ENCODE assay signal across 8 cellular contexts in the genomic region with DNA sequence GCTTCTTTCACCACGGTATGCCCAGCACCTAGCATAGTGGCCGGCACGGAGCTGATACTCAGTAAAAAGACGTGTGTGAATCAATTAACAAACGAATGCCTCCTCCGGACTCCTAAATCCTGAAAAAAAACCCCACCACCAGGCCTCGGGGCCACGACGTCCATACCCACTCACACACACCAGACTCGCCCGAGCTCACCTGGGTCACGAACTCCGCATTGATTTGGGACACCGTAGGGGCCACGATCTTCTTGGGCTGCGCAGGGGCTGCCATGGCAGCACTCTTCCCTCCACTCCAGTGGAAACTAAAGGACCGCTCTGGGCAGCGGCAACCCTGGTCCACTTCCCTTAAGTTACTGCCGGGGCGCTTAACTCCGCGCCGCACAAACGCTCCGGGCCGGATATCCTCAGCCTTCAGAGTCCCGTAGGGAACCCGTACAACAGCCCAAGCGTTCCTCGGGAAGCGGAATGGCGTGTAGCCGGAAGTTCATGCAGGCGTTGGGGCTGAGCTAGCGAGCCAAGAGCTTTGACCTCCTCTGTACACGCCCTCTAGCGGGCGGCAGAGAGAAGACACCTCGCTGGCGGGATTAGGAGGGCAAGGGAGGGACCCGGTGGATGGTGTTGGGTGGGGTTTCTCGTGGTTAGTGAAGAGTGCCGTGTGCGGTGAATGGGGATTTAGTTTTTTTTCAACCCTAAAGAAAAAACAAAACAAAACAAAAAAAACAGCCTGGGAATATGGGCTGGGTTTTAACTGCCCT. TPM values are rescaled to one million over a fixed set of nuclear protein-coding genes. Genes with fewer than 3 reads are reported as not detected.
DNase-seq lines count a peak whose midpoint lies in the region; ATAC-seq and TF ChIP-seq lines count a peak whose summit lies in the region.

A gene (minus strand): TSS at position 403 of the 758 bp plus-strand sequence. CDS start 129 bp downstream, at position 274.

- peak; percentile 85 for TF ChIP-seq CTCF in AG10803 (conservative IDR thresholded peaks at IDR 0.05; ENCODE audit: low read length)
- TF ChIP-seq CTCF in activated B cell treated with CpG ODN at 0.5 μM for 24 hours (IDR thresholded peaks at IDR 0.05), result no peak

- H3K4me3 ChIP-seq in AG10803 (ENCODE audit: low read length), result peak within 1 kb of the TSS; percentile 98

- H3K27me3 Mint-ChIP-seq in activated B cell treated with CpG ODN at 0.5 μM for 24 hours, result no peaks in the 10 kb centered on the region

- CTCF ChIA-PET in activated B cell treated with CpG ODN at 0.5 μM for 24 hours (lab: Charles Lee), result interaction anchor here (1.5 to 1.9 kb wide), 2 partner anchors 19 to 386 kb away, joined by 3 to 31 read pairs; a partner anchor contains a TSS

- ATAC-seq in GM19023 (IDR thresholded peaks at IDR 0.05; ENCODE audit: unreplicated experiment) (peak; percentile 98), HG03280 (IDR thresholded peaks at IDR 0.05; ENCODE audit: unreplicated experiment) (peak; percentile 97), activated B cell treated with CpG ODN at 0.5 μM for 24 hours (ENCODE audit: low read depth) (peak; percentile 98)

- H3K9me3 Mint-ChIP-seq in activated B cell treated with CpG ODN at 0.5 μM for 24 hours, result no peaks in the 10 kb centered on the region

- peak within 1 kb of the TSS; percentile 93 for H3K27ac Mint-ChIP-seq in activated B cell treated with CpG ODN at 0.5 μM for 24 hours

- H3K4me1 Mint-ChIP-seq in activated B cell treated with CpG ODN at 0.5 μM for 24 hours, result peaks cover 35% of the 10 kb centered on the region

- H3K4me3 Mint-ChIP-seq in activated B cell treated with CpG ODN at 0.5 μM for 24 hours, result peak within 1 kb of the TSS; percentile 98

- POLR2A ChIA-PET in activated B cell treated with CpG ODN at 0.5 μM for 24 hours (lab: Charles Lee), result interaction anchor here (0.6 to 3.2 kb wide), 7 partner anchors 18 to 940 kb away, joined by 3 to 176 read pairs (median 4); a partner anchor contains a TSS

- peaks cover 28% of the 10 kb centered on the region for H3K36me3 Mint-ChIP-seq in activated B cell treated with CpG ODN at 0.5 μM for 24 hours (ENCODE audit: low read depth)

- intact Hi-C loops in activated B cell treated with CpG ODN at 0.5 μM for 24 hours (cut with micrococcal nuclease), result loop anchor here (1.0 to 5.0 kb wide), 4 partner anchors 19 to 867 kb away; a partner anchor contains a TSS

- DNase-seq in AG10803 (ENCODE audit: low read depth) (peak; percentile 98), NCI-H345 (lab: John Stamatoyannopoulos, UW) (peak; percentile 97), activated B cell treated with CpG ODN at 0.5 μM for 24 hours (peak; percentile 75), iris pigment epithelial cell (ENCODE audit: low read depth) (peak; percentile 99)
- DNase-seq in central memory CD4-positive, alpha-beta T cell, result peak; percentile 86
- peak; percentile 83 for DNase-seq in stimulated activated CD4-positive, alpha-beta T cell treated with anti-CD3 and anti-CD28 coated beads, Interleukin-12 subunit alpha, Interleukin-12 subunit beta, amount 100 ng/mL, for 4 hours

RNA-seq across cellular contexts. Expression of the gene that starts here (rescaled TPM):
- 43.3 and 48.6 TPM in 2 replicates for total RNA-seq in activated B cell treated with CpG ODN at 0.5 μM for 24 hours

Comparison
In these comparisons a context has a peak if more than half of its experiments do, and no peak if none do; other contexts are left out.
1. Peak in every context shown above with its lines: DNase-seq, ATAC-seq and H3K4me3 ChIP-seq.